9 cellular contexts compared by ENCODE assay signal in the genomic region with DNA sequence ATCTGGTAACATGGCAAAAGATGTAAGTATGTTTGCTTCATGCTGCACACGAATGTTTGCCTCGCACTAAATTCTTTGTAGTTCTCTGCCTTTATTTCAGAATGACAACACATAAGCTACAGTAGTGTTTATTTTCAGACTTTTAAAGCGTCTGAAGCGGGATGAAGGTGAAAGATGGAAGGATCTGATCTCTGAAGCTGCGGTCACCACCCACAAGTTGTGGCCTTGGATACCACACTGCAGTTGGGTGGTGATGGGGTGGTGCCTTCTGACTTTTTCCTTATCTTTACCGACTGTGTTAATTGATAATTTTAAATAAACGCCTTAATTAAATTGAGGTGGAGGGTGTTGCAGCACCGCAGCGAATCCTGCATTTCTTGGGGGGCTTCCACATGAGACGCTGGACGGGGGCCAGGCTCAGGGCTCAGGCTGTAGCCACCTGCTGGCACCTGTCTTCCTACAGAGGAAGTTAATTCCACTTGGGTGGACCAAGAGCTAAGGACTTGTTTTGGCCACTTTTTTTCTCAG. TPM values are rescaled to one million over a fixed set of nuclear protein-coding genes. Genes with fewer than 3 reads are reported as not detected.
A peak's percentile ranks its signal among the peaks of the same experiment; 100 is the strongest.
DNase-seq lines count a peak whose midpoint lies in the region; ATAC-seq, FAIRE-seq and TF ChIP-seq lines count a peak whose summit lies in the region.
"Had no signal": no experiment of that assay in that cellular context is flagged by ENCODE, and none has a peak within 500 bp of the region (broad histone marks: within the 10 kb centered on the region; RNA-seq: fewer than 3 reads in every experiment).

No MANE protein-coding gene starts in this region.

- in situ Hi-C loops in Panc1 (cut with HindIII; ENCODE audit: low pct_unique_long_range_greater_than_20kb, low sequenced_read_pairs) = no loop called here

- intact Hi-C loops in Panc1 (cut with micrococcal nuclease; ENCODE audit: unreplicated experiment) = no loop called here
- intact Hi-C loops in pancreas (cut with DNase I) = no loop called here

- POLR2A ChIA-PET in Panc1 (lab: Charles Lee) = no interaction called here

- no peaks in the 10 kb centered on the region for H3K27me3 ChIP-seq in Panc1 (ENCODE audit: control insufficient read depth, insufficient read depth, low read length)
- H3K27me3 ChIP-seq in pancreas = no peaks in the 10 kb centered on the region
- H3K27me3 ChIP-seq: body of pancreas had no signal

- H3K4me1 ChIP-seq in Panc1 (ENCODE audit: control insufficient read depth, insufficient read depth, low read length) (peaks cover 7% of the 10 kb centered on the region; the same call in 1 of the 2 replicates), pancreas (no peaks in the 10 kb centered on the region)

- FAIRE-seq in pancreas (lab: Jason Lieb, UNC) = no peak

- H3K9me3 ChIP-seq in Panc1 (ENCODE audit: control insufficient read depth, insufficient read depth, low read depth, low read length) = no peaks in the 10 kb centered on the region
- no peaks in the 10 kb centered on the region for H3K9me3 ChIP-seq in pancreas
- H3K9me3 ChIP-seq: body of pancreas had no signal

- CTCF ChIA-PET in Panc1 (lab: Charles Lee) = no interaction called here

- TF ChIP-seq CTCF in GM12864 (IDR thresholded peaks at IDR 0.05; ENCODE audit: low read depth, low read length, missing control alignments) (no peak), Panc1 (IDR thresholded peaks at IDR 0.05) (no peak), endothelial cell (IDR thresholded peaks at IDR 0.05; ENCODE audit: unreplicated experiment) (no peak), pancreas (IDR thresholded peaks at IDR 0.05) (no peak)

- DNase-seq in GM12864 (ENCODE audit: low read depth) (no peak), Panc1 (ENCODE audit: low read depth, low spot score) (no peak), endothelial cell (ENCODE audit: low spot score) (no peak), pancreas (peak in 2 of 6 donors; percentile 1 to 8), SIG-M5 treated with dmso at 0.1 percent for 504 hours (lab: John Stamatoyannopoulos, UW; ENCODE audit: unreplicated experiment) (no peak)

- H3K4me1 Mint-ChIP-seq in endothelial cell (ENCODE audit: unreplicated experiment) = peaks cover 12% of the 10 kb centered on the region

- peak overlapping the region; percentile 96 for H3K4me3 Mint-ChIP-seq in endothelial cell (ENCODE audit: unreplicated experiment)

- peak overlapping the region; percentile 88 for H3K27ac Mint-ChIP-seq in endothelial cell (ENCODE audit: unreplicated experiment)

- ATAC-seq in Panc1 (no peak), pancreas (no peak), GM21381 (IDR thresholded peaks at IDR 0.05; ENCODE audit: unreplicated experiment) (no peak), GM21367 (IDR thresholded peaks at IDR 0.05; ENCODE audit: unreplicated experiment) (no peak), GM21447 (IDR thresholded peaks at IDR 0.05; ENCODE audit: unreplicated experiment) (no peak)

- H3K27me3 Mint-ChIP-seq in endothelial cell (ENCODE audit: unreplicated experiment) = peaks cover 16% of the 10 kb centered on the region

- BruUV-seq in Panc1 (replicated peaks; lab: Mats Ljungman, UMichigan) = TSS peak; percentile 89

- H3K36me3 Mint-ChIP-seq in endothelial cell (ENCODE audit: low read depth, unreplicated experiment) = peaks cover 24% of the 10 kb centered on the region

- WGBS in pancreas, 2 donors = 55 to 60% methylated on average over 11 of the region's 11 CpGs

- no peaks in the 10 kb centered on the region for H3K9me3 Mint-ChIP-seq in endothelial cell (ENCODE audit: unreplicated experiment)

- peak overlapping the region; percentile 68 for H3K4me3 ChIP-seq in GM12864 (ENCODE audit: low read depth, low read length)
- peak overlapping the region; percentile 61 to 62 for H3K4me3 ChIP-seq in Panc1 (ENCODE audit: low read depth in 2 of 2, low read length in 2 of 2)
- H3K4me3 ChIP-seq in pancreas = peak overlapping the region in 3 of 4 donors; percentile 49 to 68 (median 64)

- H3K36me3 ChIP-seq in Panc1 (ENCODE audit: control insufficient read depth, insufficient read depth, low read length) (no peaks in the 10 kb centered on the region; the same call in 1 of the 2 replicates), pancreas (no peaks in the 10 kb centered on the region)

- peak overlapping the region; percentile 74 for H3K27ac ChIP-seq in Panc1 (ENCODE audit: low read length)
- H3K27ac ChIP-seq in pancreas = no peak overlapping the region
- H3K27ac ChIP-seq: body of pancreas had no signal

RNA-seq across cellular contexts. Expression of gene TFDP1, which starts 1.3 kb away (rescaled TPM):
- total RNA-seq in Panc1 (2021; ENCODE audit: unreplicated experiment) = 91.6 TPM
- 74.3 TPM for polyA plus RNA-seq in Panc1 (2012; ENCODE audit: insufficient read length)
- total RNA-seq in endothelial cell (ENCODE audit: unreplicated experiment) = 65.8 TPM
- 10 to 100 TPM; 10.3 to 24.7 (median 17.9) TPM for total RNA-seq in pancreas
- polyA plus RNA-seq in pancreas = 10 to 100 TPM; 10.9 to 22.3 TPM
